Comparison of ENCODE assay signal across 1 cellular context in the genomic region with DNA sequence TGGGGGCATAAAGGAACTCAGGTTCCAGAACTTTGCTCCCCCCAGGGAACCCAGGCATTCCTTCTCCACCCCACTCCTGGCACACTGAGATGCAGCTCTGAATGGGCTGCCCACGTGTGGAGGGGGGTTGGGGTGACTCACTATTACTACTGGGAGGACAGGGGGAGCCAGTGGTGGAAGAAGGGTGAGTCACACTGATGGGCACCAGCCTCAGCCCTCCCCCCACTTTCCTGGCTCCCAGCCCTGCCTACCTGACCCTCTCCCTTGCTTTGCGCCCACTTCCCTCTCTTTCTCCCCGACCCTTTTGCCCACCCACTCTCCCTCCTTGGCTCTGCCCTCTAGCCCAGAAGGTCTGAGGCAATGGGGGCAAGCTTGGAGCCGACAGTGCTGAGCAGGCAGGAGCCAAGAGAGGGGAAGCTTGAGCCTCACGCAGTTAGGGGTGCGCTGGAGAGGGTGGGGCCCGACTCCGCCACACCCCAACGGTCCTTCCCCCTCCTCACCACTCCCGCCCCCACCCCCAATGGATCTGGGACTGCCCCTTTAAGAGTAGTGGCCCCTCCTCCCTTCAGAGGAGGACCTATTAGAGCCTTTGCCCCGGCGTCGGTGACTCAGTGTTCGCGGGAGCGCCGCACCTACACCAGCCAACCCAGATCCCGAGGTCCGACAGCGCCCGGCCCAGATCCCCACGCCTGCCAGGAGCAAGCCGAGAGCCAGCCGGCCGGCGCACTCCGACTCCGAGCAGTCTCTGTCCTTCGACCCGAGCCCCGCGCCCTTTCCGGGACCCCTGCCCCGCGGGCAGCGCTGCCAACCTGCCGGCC.
TF ChIP-seq lines count a peak whose summit lies in the region.

Gene LMNA (plus strand): TSS at position 611 of the 818 bp plus-strand sequence. CDS start 208 bp downstream, outside the sequence.

TF ChIP-seq in HEK293, 187 proteins besides CTCF, POLR2A, EP300 and RAD21 (continued from another document and continues in another):
- TF ChIP-seq ZNF600 (tag by site-specific recombination; IDR thresholded peaks at IDR 0.05) (no peak; the same call in none of the 2 replicates), ZNF707 (tag by site-specific recombination; IDR thresholded peaks at IDR 0.05) (peak; percentile 94), ZNF426 (tag by site-specific recombination; IDR thresholded peaks at IDR 0.05) (no peak), ZBTB20 (tag by site-specific recombination; IDR thresholded peaks at IDR 0.05) (peak; percentile 40; the same call in 1 of the 2 replicates), ZNF670 (tag by site-specific recombination; IDR thresholded peaks at IDR 0.05; ENCODE audit: low read depth) (no peak), ZNF518A (tag by site-specific recombination; conservative IDR thresholded peaks at IDR 0.05; ENCODE audit: low read depth) (no peak), ZNF2 (tag by site-specific recombination; IDR thresholded peaks at IDR 0.05) (peak; percentile 60; the same call in 1 of the 2 replicates), ZNF660 (tag by site-specific recombination; IDR thresholded peaks at IDR 0.05) (peak; percentile 54; the same call in 1 of the 2 replicates), ZNF558 (tag by site-specific recombination; IDR thresholded peaks at IDR 0.05) (no peak; the same call in 1 of the 2 replicates), ZNF785 (tag by site-specific recombination; IDR thresholded peaks at IDR 0.05) (peak; percentile 68; the same call in 1 of the 2 replicates), ZNF26 (tag by site-specific recombination; IDR thresholded peaks at IDR 0.05) (no peak), ZFP41 (tag by site-specific recombination; IDR thresholded peaks at IDR 0.05; ENCODE audit: borderline replicate concordance) (no peak), ZNF548 (tag by site-specific recombination; IDR thresholded peaks at IDR 0.05) (no peak), ZNF626 (tag by site-specific recombination; IDR thresholded peaks at IDR 0.05) (no peak), ZNF366 (tag by site-specific recombination; conservative IDR thresholded peaks at IDR 0.05) (peak; percentile 89), SP2 (tag by site-specific recombination; IDR thresholded peaks at IDR 0.05) (peak; percentile 85), ZNF555 (tag by site-specific recombination; conservative IDR thresholded peaks at IDR 0.05) (no peak), KLF1 (tag by site-specific recombination; IDR thresholded peaks at IDR 0.05) (peak; percentile 90), ATF2 (tag by site-specific recombination; IDR thresholded peaks at IDR 0.05; ENCODE audit: low read depth) (no peak), TSHZ1 (tag by site-specific recombination; IDR thresholded peaks at IDR 0.05; ENCODE audit: borderline replicate concordance) (peak; percentile 65; the same call in 1 of the 2 replicates), ZNF157 (tag by site-specific recombination; IDR thresholded peaks at IDR 0.05) (no peak), SCRT1 (tag by site-specific recombination; IDR thresholded peaks at IDR 0.05; ENCODE audit: borderline replicate concordance) (no peak), AEBP2 (tag by site-specific recombination; IDR thresholded peaks at IDR 0.05; ENCODE audit: borderline replicate concordance) (no peak), KLF16 (tag by site-specific recombination; IDR thresholded peaks at IDR 0.05) (peak; percentile 60; the same call in 1 of the 2 replicates), ZNF175 (tag by site-specific recombination; IDR thresholded peaks at IDR 0.05) (no peak), ZNF560 (tag by site-specific recombination; IDR thresholded peaks at IDR 0.05; ENCODE audit: borderline replicate concordance) (no peak)
- TF ChIP-seq, protein P1, sequence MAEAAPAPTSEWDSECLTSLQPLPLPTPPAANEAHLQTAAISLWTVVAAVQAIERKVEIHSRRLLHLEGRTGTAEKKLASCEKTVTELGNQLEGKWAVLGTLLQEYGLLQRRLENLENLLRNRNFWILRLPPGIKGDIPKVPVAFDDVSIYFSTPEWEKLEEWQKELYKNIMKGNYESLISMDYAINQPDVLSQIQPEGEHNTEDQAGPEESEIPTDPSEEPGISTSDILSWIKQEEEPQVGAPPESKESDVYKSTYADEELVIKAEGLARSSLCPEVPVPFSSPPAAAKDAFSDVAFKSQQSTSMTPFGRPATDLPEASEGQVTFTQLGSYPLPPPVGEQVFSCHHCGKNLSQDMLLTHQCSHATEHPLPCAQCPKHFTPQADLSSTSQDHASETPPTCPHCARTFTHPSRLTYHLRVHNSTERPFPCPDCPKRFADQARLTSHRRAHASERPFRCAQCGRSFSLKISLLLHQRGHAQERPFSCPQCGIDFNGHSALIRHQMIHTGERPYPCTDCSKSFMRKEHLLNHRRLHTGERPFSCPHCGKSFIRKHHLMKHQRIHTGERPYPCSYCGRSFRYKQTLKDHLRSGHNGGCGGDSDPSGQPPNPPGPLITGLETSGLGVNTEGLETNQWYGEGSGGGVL (tag by site-specific recombination; IDR thresholded peaks at IDR 0.05) = peak; percentile 100
- TF ChIP-seq, protein P2, sequence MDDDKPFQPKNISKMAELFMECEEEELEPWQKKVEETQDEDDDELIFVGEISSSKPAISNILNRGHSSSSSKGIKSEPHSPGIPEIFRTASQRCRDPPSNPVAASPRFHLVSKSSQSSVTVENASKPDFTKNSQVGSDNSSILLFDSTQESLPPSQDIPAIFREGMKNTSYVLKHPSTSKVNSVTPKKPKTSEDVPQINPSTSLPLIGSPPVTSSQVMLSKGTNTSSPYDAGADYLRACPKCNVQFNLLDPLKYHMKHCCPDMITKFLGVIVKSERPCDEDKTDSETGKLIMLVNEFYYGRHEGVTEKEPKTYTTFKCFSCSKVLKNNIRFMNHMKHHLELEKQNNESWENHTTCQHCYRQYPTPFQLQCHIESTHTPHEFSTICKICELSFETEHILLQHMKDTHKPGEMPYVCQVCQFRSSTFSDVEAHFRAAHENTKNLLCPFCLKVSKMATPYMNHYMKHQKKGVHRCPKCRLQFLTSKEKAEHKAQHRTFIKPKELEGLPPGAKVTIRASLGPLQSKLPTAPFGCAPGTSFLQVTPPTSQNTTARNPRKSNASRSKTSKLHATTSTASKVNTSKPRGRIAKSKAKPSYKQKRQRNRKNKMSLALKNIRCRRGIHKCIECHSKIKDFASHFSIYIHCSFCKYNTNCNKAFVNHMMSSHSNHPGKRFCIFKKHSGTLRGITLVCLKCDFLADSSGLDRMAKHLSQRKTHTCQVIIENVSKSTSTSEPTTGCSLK (tag by site-specific recombination; IDR thresholded peaks at IDR 0.05) = no peak
- TF ChIP-seq, protein P3, sequence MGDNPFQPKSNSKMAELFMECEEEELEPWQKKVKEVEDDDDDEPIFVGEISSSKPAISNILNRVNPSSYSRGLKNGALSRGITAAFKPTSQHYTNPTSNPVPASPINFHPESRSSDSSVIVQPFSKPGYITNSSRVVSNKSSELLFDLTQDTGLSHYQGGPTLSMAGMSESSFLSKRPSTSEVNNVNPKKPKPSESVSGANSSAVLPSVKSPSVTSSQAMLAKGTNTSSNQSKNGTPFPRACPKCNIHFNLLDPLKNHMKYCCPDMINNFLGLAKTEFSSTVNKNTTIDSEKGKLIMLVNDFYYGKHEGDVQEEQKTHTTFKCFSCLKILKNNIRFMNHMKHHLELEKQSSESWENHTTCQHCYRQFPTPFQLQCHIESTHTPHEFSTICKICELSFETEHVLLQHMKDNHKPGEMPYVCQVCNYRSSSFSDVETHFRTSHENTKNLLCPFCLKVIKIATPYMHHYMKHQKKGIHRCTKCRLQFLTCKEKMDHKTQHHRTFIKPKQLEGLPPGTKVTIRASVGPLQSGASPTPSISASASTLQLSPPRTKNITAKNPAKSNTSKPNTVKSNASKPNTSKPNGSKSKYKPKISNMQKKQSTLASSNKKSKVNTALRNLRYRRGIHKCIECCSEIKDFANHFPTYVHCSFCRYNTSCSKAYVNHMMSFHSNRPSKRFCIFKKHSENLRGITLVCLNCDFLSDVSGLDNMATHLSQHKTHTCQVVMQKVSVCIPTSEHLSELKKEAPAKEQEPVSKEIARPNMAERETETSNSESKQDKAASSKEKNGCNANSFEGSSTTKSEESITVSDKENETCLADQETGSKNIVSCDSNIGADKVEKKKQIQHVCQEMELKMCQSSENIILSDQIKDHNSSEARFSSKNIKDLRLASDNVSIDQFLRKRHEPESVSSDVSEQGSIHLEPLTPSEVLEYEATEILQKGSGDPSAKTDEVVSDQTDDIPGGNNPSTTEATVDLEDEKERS (tag by site-specific recombination; IDR thresholded peaks at IDR 0.05) = no peak; the same call in 1 of the 2 replicates
